8 cellular contexts compared by ENCODE assay signal in the genomic region with DNA sequence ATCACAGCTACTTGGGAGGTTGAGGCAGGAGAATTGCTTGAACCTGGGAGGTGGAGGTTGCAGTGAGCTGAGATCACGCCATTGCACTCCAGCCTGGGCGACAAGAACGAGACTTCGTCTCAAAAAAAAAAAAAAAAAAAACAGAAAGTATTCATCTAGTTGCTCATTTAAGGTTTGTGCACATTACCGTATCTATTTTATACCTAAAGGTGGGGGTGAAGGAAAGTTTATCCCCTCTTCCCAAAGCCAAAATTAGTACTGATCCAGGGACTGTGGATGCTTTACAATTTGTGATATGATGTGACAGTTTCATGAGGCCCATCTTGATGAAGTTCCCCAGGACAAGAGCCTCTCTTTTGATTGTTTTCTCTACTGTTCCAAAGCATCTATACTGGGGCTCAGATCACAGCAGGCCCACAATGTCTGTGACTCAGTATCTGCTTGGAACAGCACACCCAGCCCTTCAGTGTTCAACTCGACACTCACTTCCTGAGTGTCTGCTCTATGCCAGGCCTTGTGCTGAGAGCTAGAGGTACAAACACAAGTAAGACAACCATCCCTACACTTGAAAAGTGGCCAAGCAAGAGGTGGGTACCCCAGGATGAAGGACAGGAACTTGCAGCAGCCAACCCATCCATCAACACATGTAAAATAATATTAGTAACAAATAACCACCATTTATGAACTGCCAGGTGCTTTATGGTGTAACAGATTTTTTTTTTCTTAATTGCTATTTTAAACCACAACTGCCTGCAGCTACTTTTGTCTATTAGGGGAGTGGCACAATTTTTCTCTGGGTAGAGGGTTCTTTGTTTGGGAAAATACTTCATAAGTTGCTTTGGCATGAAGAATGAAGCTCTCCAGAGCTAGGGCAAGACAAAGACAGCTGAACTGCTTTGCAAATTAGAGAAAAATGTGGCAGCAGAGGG. TPM values are rescaled to one million over a fixed set of nuclear protein-coding genes. Genes with fewer than 3 reads are reported as not detected.
DNase-seq lines count a peak whose midpoint lies in the region; ATAC-seq and TF ChIP-seq lines count a peak whose summit lies in the region.

No MANE protein-coding gene starts in this region.

- peak overlapping the region; percentile 15 for H3K4me3 Mint-ChIP-seq in activated naive CD4-positive, alpha-beta T cell treated with anti-CD3 and anti-CD28 coated beads, Interleukin-2, amount 10 ng/mL, durations not matched to agents 7 days and 5 days

- H3K4me1 Mint-ChIP-seq in activated naive CD4-positive, alpha-beta T cell treated with anti-CD3 and anti-CD28 coated beads, Interleukin-2, amount 10 ng/mL, durations not matched to agents 7 days and 5 days: peaks cover 65% of the 10 kb centered on the region

- no peaks in the 10 kb centered on the region for H3K9me3 ChIP-seq in lung (ENCODE audit: control insufficient read depth in 2 of 2, insufficient read depth in 1 of 2, low read length in 1 of 2)
- H3K9me3 ChIP-seq in upper lobe of right lung: no peaks in the 10 kb centered on the region

- H3K27ac Mint-ChIP-seq in activated naive CD4-positive, alpha-beta T cell treated with anti-CD3 and anti-CD28 coated beads, Interleukin-2, amount 10 ng/mL, durations not matched to agents 7 days and 5 days: peak overlapping the region; percentile 96

- H3K4me1 ChIP-seq in lung (ENCODE audit: control insufficient read depth in 2 of 2, insufficient read depth in 2 of 2, low read length in 2 of 2): no peaks in the 10 kb centered on the region
- H3K4me1 ChIP-seq in upper lobe of right lung: peaks cover 12% of the 10 kb centered on the region

- no peak for TF ChIP-seq CTCF in lung (IDR thresholded peaks at IDR 0.05; ENCODE audit: control extremely low read depth, extremely low read depth)
- TF ChIP-seq CTCF in upper lobe of right lung (IDR thresholded peaks at IDR 0.05): no peak
- no peak for TF ChIP-seq CTCF in GM20000 (IDR thresholded peaks at IDR 0.05; ENCODE audit: extremely low read depth, missing control alignments)

- H3K27me3 ChIP-seq in lung (ENCODE audit: control insufficient read depth, insufficient read depth) (no peaks in the 10 kb centered on the region), upper lobe of right lung (no peaks in the 10 kb centered on the region)

- intact Hi-C loops in upper lobe of right lung (cut with DNase I): no loop called here

- peaks cover 9% of the 10 kb centered on the region for H3K9me3 Mint-ChIP-seq in activated naive CD4-positive, alpha-beta T cell treated with anti-CD3 and anti-CD28 coated beads, Interleukin-2, amount 10 ng/mL, durations not matched to agents 7 days and 5 days

- CTCF ChIA-PET in activated naive CD4-positive, alpha-beta T cell treated with anti-CD3 and anti-CD28 coated beads, Interleukin-2, amount 10 ng/mL, durations not matched to agents 7 days and 5 days (lab: Charles Lee): interaction anchor here (0.9 to 2.1 kb wide), 5 partner anchors 8 to 21 kb away, joined by 3 to 15 read pairs (median 4); no protein-coding TSS in a partner anchor

- no peaks in the 10 kb centered on the region for H3K36me3 ChIP-seq in lung (ENCODE audit: control insufficient read depth in 2 of 2, insufficient read depth in 2 of 2, low read length in 2 of 2)
- H3K36me3 ChIP-seq in upper lobe of right lung: no peaks in the 10 kb centered on the region

- ATAC-seq in lung (ENCODE audit: insufficient read depth, low FRiP score) (peak; percentile 27), upper lobe of right lung (peak; percentile 63), GM18517 (IDR thresholded peaks at IDR 0.05; ENCODE audit: unreplicated experiment) (no peak), GM21528 (IDR thresholded peaks at IDR 0.05; ENCODE audit: low FRiP score, unreplicated experiment) (no peak)

- H3K27me3 Mint-ChIP-seq in activated naive CD4-positive, alpha-beta T cell treated with anti-CD3 and anti-CD28 coated beads, Interleukin-2, amount 10 ng/mL, durations not matched to agents 7 days and 5 days: peaks cover 4% of the 10 kb centered on the region

- 77 to 79% methylated on average over 6 of the region's 6 CpGs for WGBS in lung, 2 donors

- H3K4me3 ChIP-seq in lung (no peak overlapping the region), upper lobe of right lung (no peak overlapping the region)

- DNase-seq in activated CD8-positive, alpha-beta memory T cell treated with anti-CD3 and anti-CD28 coated beads for 24 hours: peak; percentile 67
- DNase-seq in activated CD8-positive, alpha-beta memory T cell treated with anti-CD3 and anti-CD28 coated beads, Interleukin-2, amount 50 U/mL, for 48 hours: no peak
- peak; percentile 45 for DNase-seq in activated naive CD4-positive, alpha-beta T cell treated with anti-CD3 and anti-CD28 coated beads, Interleukin-2, amount 10 ng/mL, durations not matched to agents 7 days and 5 days
- DNase-seq in lung (ENCODE audit: low spot score) (no peak), upper lobe of right lung (no peak), GM20000 (ENCODE audit: low spot score) (no peak)

- H3K36me3 Mint-ChIP-seq in activated naive CD4-positive, alpha-beta T cell treated with anti-CD3 and anti-CD28 coated beads, Interleukin-2, amount 10 ng/mL, durations not matched to agents 7 days and 5 days: peaks cover 9% of the 10 kb centered on the region

- H3K27ac ChIP-seq in lung (ENCODE audit: low read depth in 1 of 2, low read length in 1 of 2): peak overlapping the region in 1 of 2 donors; percentile 39
- peak overlapping the region; percentile 45 for H3K27ac ChIP-seq in upper lobe of right lung

RNA-seq across cellular contexts. Expression of a gene that starts 29.0 kb away (rescaled TPM):
- total RNA-seq in lung (100 to 1,000 TPM; 104 to 138 TPM), upper lobe of right lung (81.7 TPM)
- 10 to 100 TPM; 51.7 to 60.6 TPM for polyA plus RNA-seq in lung

RNA-seq across cellular contexts. Expression of a gene that starts 46.5 kb away (rescaled TPM):
- total RNA-seq in lung (100 to 1,000 TPM; 205 to 274 TPM), upper lobe of right lung (244 TPM)
- polyA plus RNA-seq in lung: 100 to 1,000 TPM in 1 of 2 donors, 10 to 100 TPM in 1; 90.4 to 122 TPM

Comparison
In these comparisons a context has a peak if more than half of its experiments do, and no peak if none do; other contexts are left out.
1. DNase-seq: peak in activated CD8-positive, alpha-beta memory T cell treated with anti-CD3 and anti-CD28 coated beads for 24 hours (single experiment) and activated naive CD4-positive, alpha-beta T cell treated with anti-CD3 and anti-CD28 coated beads, Interleukin-2, amount 10 ng/mL, durations not matched to agents 7 days and 5 days (single experiment); none in activated CD8-positive, alpha-beta memory T cell treated with anti-CD3 and anti-CD28 coated beads, Interleukin-2, amount 50 U/mL, for 48 hours (single experiment), lung (single experiment), upper lobe of right lung (single experiment) and GM20000 (single experiment).
2. ATAC-seq: peak in lung (single experiment) and upper lobe of right lung (single experiment); none in GM18517 (single experiment) and GM21528 (single experiment).